In the genomic region with DNA sequence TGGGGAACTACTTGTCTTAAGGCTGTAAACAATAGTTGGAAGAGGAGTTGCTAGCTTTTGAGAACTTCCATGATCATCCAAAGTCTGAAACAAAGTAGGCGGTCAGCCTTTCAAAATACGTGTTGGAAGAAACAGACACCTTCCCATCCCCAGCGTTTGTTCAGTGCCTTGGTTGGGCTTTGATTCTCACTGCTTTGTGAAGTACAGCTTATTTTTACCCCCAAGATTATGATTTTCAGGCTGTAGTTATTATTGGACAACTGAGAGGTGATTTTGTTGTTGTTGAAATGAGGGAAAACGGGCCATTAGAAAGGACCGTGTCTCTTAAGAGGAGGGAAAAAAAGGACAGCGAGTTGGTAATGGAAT, we compare ENCODE assay signal across 8 cellular contexts. TPM values are rescaled to one million over a fixed set of nuclear protein-coding genes. Genes with fewer than 3 reads are reported as not detected.
A peak's percentile ranks its signal among the peaks of the same experiment; 100 is the strongest.
DNase-seq lines count a peak whose midpoint lies in the region; ATAC-seq and TF ChIP-seq lines count a peak whose summit lies in the region.

No MANE protein-coding gene starts in this region.

- no peaks in the 10 kb centered on the region for H3K9me3 ChIP-seq in iPS-20b (ENCODE audit: insufficient read depth, low read depth, low read length)
- no peaks in the 10 kb centered on the region for H3K9me3 ChIP-seq in subcutaneous abdominal adipose tissue (ENCODE audit: control insufficient read depth in 5 of 5, low read length in 5 of 5)

- no peak for ATAC-seq in activated CD8-positive, alpha-beta T cell treated with anti-CD3 and anti-CD28 coated beads for 36 hours
- ATAC-seq in GM21825 (IDR thresholded peaks at IDR 0.05; ENCODE audit: unreplicated experiment): no peak

- H3K4me3 ChIP-seq in iPS-20b (ENCODE audit: low read length): peak overlapping the region; percentile 91
- peak overlapping the region; percentile 76 to 96 (median 89) for H3K4me3 ChIP-seq in subcutaneous abdominal adipose tissue (ENCODE audit: low read depth in 1 of 5, low read length in 5 of 5)

- peaks cover 16% of the 10 kb centered on the region for H3K9me3 Mint-ChIP-seq in T-helper 2 cell treated with Interferon-gamma antibody and Interleukin-4, amounts not matched to agents 5 μg/mL and 100 μg/mL, for 36 hours
- peaks cover 2% of the 10 kb centered on the region for H3K9me3 Mint-ChIP-seq in activated CD8-positive, alpha-beta T cell treated with anti-CD3 and anti-CD28 coated beads for 36 hours

- H3K4me1 Mint-ChIP-seq in T-helper 2 cell treated with Interferon-gamma antibody and Interleukin-4, amounts not matched to agents 5 μg/mL and 100 μg/mL, for 36 hours (ENCODE audit: low read depth): peaks cover 27% of the 10 kb centered on the region
- H3K4me1 Mint-ChIP-seq in activated CD8-positive, alpha-beta T cell treated with anti-CD3 and anti-CD28 coated beads for 36 hours (ENCODE audit: low read depth): peaks cover 26% of the 10 kb centered on the region

- intact Hi-C loops in activated CD8-positive, alpha-beta T cell treated with anti-CD3 and anti-CD28 coated beads for 36 hours (cut with micrococcal nuclease): no loop called here

- POLR2A ChIA-PET in activated CD8-positive, alpha-beta T cell treated with anti-CD3 and anti-CD28 coated beads for 36 hours (lab: Charles Lee): interaction anchor here (0.5 kb wide), 1 partner anchor 153 kb away, joined by 5 read pairs; no protein-coding TSS in a partner anchor

- no peaks in the 10 kb centered on the region for H3K4me1 ChIP-seq in iPS-20b (ENCODE audit: insufficient read depth, low read length)
- H3K4me1 ChIP-seq in subcutaneous abdominal adipose tissue (ENCODE audit: control insufficient read depth in 5 of 5, insufficient read depth in 5 of 5, low read length in 5 of 5): peaks cover 3 to 19% (median 16%) of the 10 kb centered on the region in 5 donors

- H3K4me3 Mint-ChIP-seq in T-helper 2 cell treated with Interferon-gamma antibody and Interleukin-4, amounts not matched to agents 5 μg/mL and 100 μg/mL, for 36 hours: peak overlapping the region; percentile 89
- peak overlapping the region; percentile 87 for H3K4me3 Mint-ChIP-seq in activated CD8-positive, alpha-beta T cell treated with anti-CD3 and anti-CD28 coated beads for 36 hours

- H3K9ac ChIP-seq in iPS-20b (ENCODE audit: low read depth, low read length) (peak overlapping the region; percentile 86; the same call in 1 of the 2 replicates), subcutaneous abdominal adipose tissue (ENCODE audit: low read length in 5 of 5) (peak overlapping the region; percentile 70 to 91 (median 88))

- no peak for TF ChIP-seq CTCF in activated CD8-positive, alpha-beta T cell treated with anti-CD3 and anti-CD28 coated beads for 36 hours (IDR thresholded peaks at IDR 0.05)

- H3K27me3 Mint-ChIP-seq in T-helper 2 cell treated with Interferon-gamma antibody and Interleukin-4, amounts not matched to agents 5 μg/mL and 100 μg/mL, for 36 hours (ENCODE audit: low read depth): peaks cover 13% of the 10 kb centered on the region
- H3K27me3 Mint-ChIP-seq in activated CD8-positive, alpha-beta T cell treated with anti-CD3 and anti-CD28 coated beads for 36 hours: peaks cover 2% of the 10 kb centered on the region

- no peak overlapping the region for H3K27ac ChIP-seq in iPS-20b (ENCODE audit: low read length)
- peak overlapping the region; percentile 90 for H3K27ac ChIP-seq in subcutaneous abdominal adipose tissue (ENCODE audit: low read depth, low read length)

- H3K36me3 Mint-ChIP-seq in T-helper 2 cell treated with Interferon-gamma antibody and Interleukin-4, amounts not matched to agents 5 μg/mL and 100 μg/mL, for 36 hours (ENCODE audit: low read depth): peaks cover 17% of the 10 kb centered on the region
- H3K36me3 Mint-ChIP-seq in activated CD8-positive, alpha-beta T cell treated with anti-CD3 and anti-CD28 coated beads for 36 hours (ENCODE audit: low read depth): peaks cover 22% of the 10 kb centered on the region

- H3K27ac Mint-ChIP-seq in T-helper 2 cell treated with Interferon-gamma antibody and Interleukin-4, amounts not matched to agents 5 μg/mL and 100 μg/mL, for 36 hours: peak overlapping the region; percentile 93
- H3K27ac Mint-ChIP-seq in activated CD8-positive, alpha-beta T cell treated with anti-CD3 and anti-CD28 coated beads for 36 hours: peak overlapping the region; percentile 89

- CTCF ChIA-PET in activated CD8-positive, alpha-beta T cell treated with anti-CD3 and anti-CD28 coated beads for 36 hours (lab: Charles Lee): no interaction called here

- H3K36me3 ChIP-seq in iPS-20b (ENCODE audit: insufficient read depth, low read depth, low read length) (no peaks in the 10 kb centered on the region), subcutaneous abdominal adipose tissue (ENCODE audit: control insufficient read depth in 5 of 5, insufficient read depth in 5 of 5, low read length in 5 of 5) (no peaks in the 10 kb centered on the region)

- DNase-seq in T-helper 2 cell treated with Interferon-gamma antibody and Interleukin-4, amounts not matched to agents 5 μg/mL and 100 μg/mL, for 36 hours (ENCODE audit: low spot score): no peak
- DNase-seq in T-helper 2 cell (no peak), NCI-H2196 treated with DMSO at 0.1 percent for 48 hours (lab: John Stamatoyannopoulos, UW; ENCODE audit: unreplicated experiment) (no peak), NCI-H524 (lab: John Stamatoyannopoulos, UW) (no peak)
- no peak for DNase-seq in activated CD8-positive, alpha-beta T cell treated with anti-CD3 and anti-CD28 coated beads for 36 hours

- H3K27me3 ChIP-seq in iPS-20b (ENCODE audit: insufficient read depth, low read length) (peaks cover 7% of the 10 kb centered on the region; the same call in 1 of the 2 replicates), subcutaneous abdominal adipose tissue (ENCODE audit: control insufficient read depth in 5 of 5, insufficient read depth in 4 of 5, low read length in 5 of 5) (no peaks in the 10 kb centered on the region)

RNA-seq across cellular contexts. Expression of gene CEP83, which starts 0.9 kb away (rescaled TPM):
- total RNA-seq in activated CD8-positive, alpha-beta T cell treated with anti-CD3 and anti-CD28 coated beads for 36 hours: 10 to 100 TPM; 23.5 to 26.5 TPM
